1 cellular context compared by ENCODE assay signal in genomic region chr2:165778653-165779451, GRCh38.
TF ChIP-seq lines count a peak whose summit lies in the region.

No MANE protein-coding gene starts in this region.

TF ChIP-seq in GM23338, 12 proteins besides CTCF, POLR2A, EP300 and RAD21 (continued from another document):
- TF ChIP-seq ZNF462 (CRISPR knock-in tag; IDR thresholded peaks at IDR 0.05) (no peak), NANOG (IDR thresholded peaks at IDR 0.05; ENCODE audit: borderline replicate concordance) (no peak), JUNB (IDR thresholded peaks at IDR 0.05; ENCODE audit: unreplicated experiment) (no peak), ZNF114 (CRISPR knock-in tag; IDR thresholded peaks at IDR 0.05) (no peak), CREB1 (CRISPR knock-in tag; IDR thresholded peaks at IDR 0.05; ENCODE audit: low read depth) (no peak), ZNF331 (CRISPR knock-in tag; IDR thresholded peaks at IDR 0.05; ENCODE audit: low read depth) (no peak), EZH2phosphoT487 (IDR thresholded peaks at IDR 0.05; ENCODE audit: unreplicated experiment) (no peak), EZH2 (IDR thresholded peaks at IDR 0.05; ENCODE audit: low read depth, unreplicated experiment) (no peak), STAT1 (IDR thresholded peaks at IDR 0.05; ENCODE audit: unreplicated experiment) (no peak)
